In the genomic region with DNA sequence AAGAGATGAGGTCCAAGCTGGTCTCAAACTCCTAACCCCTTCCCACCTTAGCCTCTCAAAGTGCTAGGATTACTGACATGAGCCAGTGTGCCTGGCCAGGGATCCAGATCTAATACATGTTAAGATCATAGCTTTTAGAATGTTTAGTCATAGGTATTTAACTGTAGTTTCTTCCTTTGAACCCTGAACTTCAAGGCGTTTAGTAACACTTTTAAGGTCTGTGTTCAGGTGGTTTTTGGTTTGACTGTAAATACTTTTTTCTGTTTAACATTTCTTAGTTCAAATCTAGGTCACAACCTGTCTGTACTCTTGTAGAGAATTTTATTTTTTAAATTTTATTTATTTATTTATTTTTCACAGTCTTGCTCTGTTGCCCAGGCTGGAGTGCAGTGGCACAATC, we compare ENCODE assay signal across 22 cellular contexts. TPM values are rescaled to one million over a fixed set of nuclear protein-coding genes. Genes with fewer than 3 reads are reported as not detected.
DNase-seq lines count a peak whose midpoint lies in the region; ATAC-seq and TF ChIP-seq lines count a peak whose summit lies in the region.
"Had no signal": no experiment of that assay in that cellular context is flagged by ENCODE, and none has a peak within 500 bp of the region (broad histone marks: within the 10 kb centered on the region; RNA-seq: fewer than 3 reads in every experiment).

No MANE protein-coding gene starts in this region.

- ATAC-seq in activated CD4-positive, alpha-beta T cell treated with anti-CD3 and anti-CD28 coated beads for 36 hours, result peak; percentile 84
- ATAC-seq in CD4-positive, alpha-beta T cell (ENCODE audit: poor library complexity), result peak; percentile 78
- ATAC-seq in memory B cell (ENCODE audit: low read depth), result no peak
- ATAC-seq: GM23338 had no signal

- no peaks in the 10 kb centered on the region for H3K9me3 ChIP-seq in CD4-positive, alpha-beta T cell (ENCODE audit: control insufficient read depth, low read length)
- H3K9me3 ChIP-seq: ascending aorta, right lobe of liver had no signal

- H3K4me3 Mint-ChIP-seq in activated CD4-positive, alpha-beta T cell treated with anti-CD3 and anti-CD28 coated beads for 36 hours, result no peak overlapping the region
- H3K4me3 Mint-ChIP-seq in CD4-positive, alpha-beta T cell, result peak overlapping the region; percentile 65
- peak overlapping the region; percentile 41 for H3K4me3 Mint-ChIP-seq in activated T-helper 1 cell treated with anti-CD3 and anti-CD28 coated beads, Interleukin-12 subunit alpha, Interleukin-12 subunit beta, Interleukin-2, Interleukin-4 antibody, amounts not matched to agents 30 ng/mL and 10 ng/mL and 1 ng/mL, durations not matched to agents 14 hours and 24 hours and 36 hours
- H3K4me3 Mint-ChIP-seq in memory B cell, result no peak overlapping the region
- H3K4me3 Mint-ChIP-seq: GM23338, neural crest cell had no signal

- POLR2A ChIA-PET in activated CD4-positive, alpha-beta T cell treated with anti-CD3 and anti-CD28 coated beads for 36 hours (lab: Charles Lee), result interaction anchor here (0.7 to 1.3 kb wide), 3 partner anchors 30 to 55 kb away, joined by 4 to 6 read pairs (median 4); no protein-coding TSS in a partner anchor
- POLR2A ChIA-PET in CD4-positive, alpha-beta T cell (lab: Charles Lee), result interaction anchor here (0.9 to 1.8 kb wide), 3 partner anchors 20 to 32 kb away, joined by 4 to 7 read pairs (median 4); partner anchors contain the start of gene RAP1A

- intact Hi-C loops in activated CD4-positive, alpha-beta T cell treated with anti-CD3 and anti-CD28 coated beads for 36 hours (cut with DNase I, micrococcal nuclease), result loop anchor here in 1 of 2 experiments (2.0 kb wide), 1 partner anchor 15 kb away; no protein-coding TSS in a partner anchor
- intact Hi-C loops in CD4-positive, alpha-beta T cell (cut with DNase I, micrococcal nuclease), result loop anchor here (5.0 to 10.0 kb wide), 2 partner anchors 53 to 80 kb away; no protein-coding TSS in a partner anchor
- intact Hi-C loops in activated T-helper 1 cell treated with anti-CD3 and anti-CD28 coated beads, Interleukin-12 subunit alpha, Interleukin-12 subunit beta, Interleukin-2, Interleukin-4 antibody, amounts not matched to agents 30 ng/mL and 10 ng/mL and 1 ng/mL, durations not matched to agents 14 hours and 24 hours and 36 hours (cut with micrococcal nuclease), result no loop called here

- peaks cover 3% of the 10 kb centered on the region for H3K9me3 Mint-ChIP-seq in activated CD4-positive, alpha-beta T cell treated with anti-CD3 and anti-CD28 coated beads for 36 hours (ENCODE audit: low read depth)
- peaks cover 4% of the 10 kb centered on the region for H3K9me3 Mint-ChIP-seq in CD4-positive, alpha-beta T cell
- no peaks in the 10 kb centered on the region for H3K9me3 Mint-ChIP-seq in activated T-helper 1 cell treated with anti-CD3 and anti-CD28 coated beads, Interleukin-12 subunit alpha, Interleukin-12 subunit beta, Interleukin-2, Interleukin-4 antibody, amounts not matched to agents 30 ng/mL and 10 ng/mL and 1 ng/mL, durations not matched to agents 14 hours and 24 hours and 36 hours
- H3K9me3 Mint-ChIP-seq in memory B cell, result no peaks in the 10 kb centered on the region

- H3K27me3 ChIP-seq in CD4-positive, alpha-beta T cell (ENCODE audit: control insufficient read depth, insufficient read depth, low read length), result no peaks in the 10 kb centered on the region
- H3K27me3 ChIP-seq: ascending aorta, hepatocyte, right lobe of liver had no signal

- H3K27me3 Mint-ChIP-seq in activated CD4-positive, alpha-beta T cell treated with anti-CD3 and anti-CD28 coated beads for 36 hours, result no peaks in the 10 kb centered on the region
- H3K27me3 Mint-ChIP-seq in CD4-positive, alpha-beta T cell, result no peaks in the 10 kb centered on the region
- H3K27me3 Mint-ChIP-seq in activated T-helper 1 cell treated with anti-CD3 and anti-CD28 coated beads, Interleukin-12 subunit alpha, Interleukin-12 subunit beta, Interleukin-2, Interleukin-4 antibody, amounts not matched to agents 30 ng/mL and 10 ng/mL and 1 ng/mL, durations not matched to agents 14 hours and 24 hours and 36 hours (ENCODE audit: insufficient read depth), result no peaks in the 10 kb centered on the region
- H3K27me3 Mint-ChIP-seq in memory B cell, result no peaks in the 10 kb centered on the region

- H3K36me3 Mint-ChIP-seq in activated CD4-positive, alpha-beta T cell treated with anti-CD3 and anti-CD28 coated beads for 36 hours (ENCODE audit: low read depth), result peaks cover 54% of the 10 kb centered on the region
- peaks cover 47% of the 10 kb centered on the region for H3K36me3 Mint-ChIP-seq in CD4-positive, alpha-beta T cell (ENCODE audit: low read depth)
- H3K36me3 Mint-ChIP-seq in activated T-helper 1 cell treated with anti-CD3 and anti-CD28 coated beads, Interleukin-12 subunit alpha, Interleukin-12 subunit beta, Interleukin-2, Interleukin-4 antibody, amounts not matched to agents 30 ng/mL and 10 ng/mL and 1 ng/mL, durations not matched to agents 14 hours and 24 hours and 36 hours (ENCODE audit: low read depth), result peaks cover 46% of the 10 kb centered on the region
- H3K36me3 Mint-ChIP-seq in memory B cell, result peaks cover 25% of the 10 kb centered on the region

- peaks cover 74% of the 10 kb centered on the region for H3K4me1 Mint-ChIP-seq in activated CD4-positive, alpha-beta T cell treated with anti-CD3 and anti-CD28 coated beads for 36 hours
- H3K4me1 Mint-ChIP-seq in CD4-positive, alpha-beta T cell (ENCODE audit: low read depth), result peaks cover 90% of the 10 kb centered on the region
- peaks cover 71% of the 10 kb centered on the region for H3K4me1 Mint-ChIP-seq in activated T-helper 1 cell treated with anti-CD3 and anti-CD28 coated beads, Interleukin-12 subunit alpha, Interleukin-12 subunit beta, Interleukin-2, Interleukin-4 antibody, amounts not matched to agents 30 ng/mL and 10 ng/mL and 1 ng/mL, durations not matched to agents 14 hours and 24 hours and 36 hours (ENCODE audit: low read depth)
- H3K4me1 Mint-ChIP-seq in memory B cell, result peaks cover 39% of the 10 kb centered on the region
- H3K4me1 Mint-ChIP-seq: GM23338, neural crest cell had no signal

- peak overlapping the region; percentile 39 for H3K27ac ChIP-seq in CD4-positive, alpha-beta T cell (ENCODE audit: low read depth, low read length)
- H3K27ac ChIP-seq: ascending aorta, hepatocyte had no signal

- DNase-seq in activated CD4-positive, alpha-beta T cell treated with anti-CD3 and anti-CD28 coated beads for 36 hours, result no peak
- no peak for DNase-seq in activated CD4-positive, alpha-beta T cell treated with anti-CD3 and anti-CD28 coated beads for 1 hour
- DNase-seq in CD4-positive, alpha-beta T cell, result no peak
- no peak for DNase-seq in activated T-helper 1 cell treated with anti-CD3 and anti-CD28 coated beads, Interleukin-12 subunit alpha, Interleukin-12 subunit beta, Interleukin-2, Interleukin-4 antibody, amounts not matched to agents 30 ng/mL and 10 ng/mL and 1 ng/mL, durations not matched to agents 14 hours and 24 hours and 36 hours (ENCODE audit: low spot score)
- no peak for DNase-seq in memory B cell (ENCODE audit: low spot score in 2 of 2)
- DNase-seq in NCI-H2107 (lab: John Stamatoyannopoulos, UW), result no peak
- no peak for DNase-seq in NOMO-1 (lab: John Stamatoyannopoulos, UW; ENCODE audit: unreplicated experiment in 2 of 2)
- no peak for DNase-seq in DMS153 treated with DMSO at 0.1 percent for 48 hours (lab: John Stamatoyannopoulos, UW; ENCODE audit: unreplicated experiment)
- DNase-seq: activated CD4-positive, alpha-beta T cell treated with anti-CD3 and anti-CD28 coated beads, Interleukin-2, amount 50 U/mL, for 1 hour; KG1; left ventricle myocardium inferior; midbrain; NCI-H1436 treated with DMSO at 0.1 percent for 48 hours; NCI-H2171 treated with DMSO at 0.1 percent for 48 hours; NCI-H526; posterior cingulate gyrus; right lobe of liver; substantia nigra had no signal

- H3K27ac Mint-ChIP-seq in activated CD4-positive, alpha-beta T cell treated with anti-CD3 and anti-CD28 coated beads for 36 hours, result peak overlapping the region; percentile 82
- peak overlapping the region; percentile 79 for H3K27ac Mint-ChIP-seq in CD4-positive, alpha-beta T cell
- H3K27ac Mint-ChIP-seq in activated T-helper 1 cell treated with anti-CD3 and anti-CD28 coated beads, Interleukin-12 subunit alpha, Interleukin-12 subunit beta, Interleukin-2, Interleukin-4 antibody, amounts not matched to agents 30 ng/mL and 10 ng/mL and 1 ng/mL, durations not matched to agents 14 hours and 24 hours and 36 hours, result peak overlapping the region; percentile 89
- H3K27ac Mint-ChIP-seq in memory B cell, result peak overlapping the region; percentile 90
- H3K27ac Mint-ChIP-seq: GM23338 had no signal

- CTCF ChIA-PET in activated CD4-positive, alpha-beta T cell treated with anti-CD3 and anti-CD28 coated beads for 36 hours (lab: Charles Lee), result interaction anchor here (0.6 to 2.2 kb wide), 8 partner anchors 8 to 139 kb away, joined by 3 to 8 read pairs (median 4); no protein-coding TSS in a partner anchor
- CTCF ChIA-PET in CD4-positive, alpha-beta T cell (lab: Charles Lee), result interaction anchor here (0.8 to 1.3 kb wide), 6 partner anchors 17 to 140 kb away, joined by 3 to 5 read pairs (median 4); no protein-coding TSS in a partner anchor

- no peak for TF ChIP-seq CTCF in CD4-positive, alpha-beta T cell (IDR thresholded peaks at IDR 0.05)

RNA-seq across cellular contexts. Expression of gene RAP1A, which starts 28.1 kb away (rescaled TPM):
- 100 to 1,000 TPM; 182 to 214 TPM for total RNA-seq in activated CD4-positive, alpha-beta T cell treated with anti-CD3 and anti-CD28 coated beads for 36 hours
- 10 to 100 TPM; 63.8 to 67.1 TPM for total RNA-seq in CD4-positive, alpha-beta T cell
- total RNA-seq in activated T-helper 1 cell treated with anti-CD3 and anti-CD28 coated beads, Interleukin-12 subunit alpha, Interleukin-12 subunit beta, Interleukin-2, Interleukin-4 antibody, amounts not matched to agents 30 ng/mL and 10 ng/mL and 1 ng/mL, durations not matched to agents 14 hours and 24 hours and 36 hours, result 326 and 348 TPM in 2 replicates

Comparison
In these comparisons a context has a peak if more than half of its experiments do, and no peak if none do; other contexts are left out.
1. H3K4me3 Mint-ChIP-seq: peak in CD4-positive, alpha-beta T cell (single experiment) and activated T-helper 1 cell treated with anti-CD3 and anti-CD28 coated beads, Interleukin-12 subunit alpha, Interleukin-12 subunit beta, Interleukin-2, Interleukin-4 antibody, amounts not matched to agents 30 ng/mL and 10 ng/mL and 1 ng/mL, durations not matched to agents 14 hours and 24 hours and 36 hours (single experiment); none in activated CD4-positive, alpha-beta T cell treated with anti-CD3 and anti-CD28 coated beads for 36 hours (single experiment) and memory B cell (single experiment).
2. Peak in every context shown above with its lines, with median percentiles within 50 percentile points of each other: H3K27ac Mint-ChIP-seq.